ENCODE assay signal across 19 cellular contexts in genomic region chr3:100264242-100264641, GRCh38. TPM values are rescaled to one million over a fixed set of nuclear protein-coding genes. Genes with fewer than 3 reads are reported as not detected.
A peak's percentile ranks its signal among the peaks of the same experiment; 100 is the strongest.
DNase-seq lines count a peak whose midpoint lies in the region; ATAC-seq and TF ChIP-seq lines count a peak whose summit lies in the region.
"Had no signal": no experiment of that assay in that cellular context is flagged by ENCODE, and none has a peak within 500 bp of the region (broad histone marks: within the 10 kb centered on the region; RNA-seq: fewer than 3 reads in every experiment).

No MANE protein-coding gene starts in this region.

- intact Hi-C loops in gastrocnemius medialis (cut with DNase I; ENCODE audit: low total_unique reads), result loop anchor here (5.0 to 10.0 kb wide), 4 partner anchors 68 to 1578 kb away; partner anchors contain the start of genes CMSS1 and NIT2

- H3K9me3 ChIP-seq in RWPE2 (ENCODE audit: severe bottlenecking) (no peaks in the 10 kb centered on the region), fibroblast of lung (ENCODE audit: control insufficient read depth, insufficient read depth, low read depth, low read length) (no peaks in the 10 kb centered on the region), gastrocnemius medialis (no peaks in the 10 kb centered on the region)
- H3K9me3 ChIP-seq: left lung had no signal

- TF ChIP-seq CTCF in RWPE2 (IDR thresholded peaks at IDR 0.05; ENCODE audit: poor library complexity, severe bottlenecking) (no peak), fibroblast of lung (conservative IDR thresholded peaks at IDR 0.05 in 1 of 2, IDR thresholded peaks at IDR 0.05 in 1 of 2; ENCODE audit: low read depth in 1 of 2, low read length in 2 of 2) (no peak), gastrocnemius medialis (IDR thresholded peaks at IDR 0.05 in 4 of 5, conservative IDR thresholded peaks at IDR 0.05 in 1 of 5) (no peak)

- H3K9me3 Mint-ChIP-seq in T-helper 1 cell treated with Interleukin-12 subunit alpha and Interleukin-12 subunit beta and Interleukin-4 antibody, amounts not matched to agents 30 μg/mL and 1 μg/mL, for 36 hours, result no peaks in the 10 kb centered on the region
- H3K9me3 Mint-ChIP-seq: activated naive CD8-positive, alpha-beta T cell treated with anti-CD3 and anti-CD28 coated beads, Interleukin-2, amount 10 ng/mL, durations not matched to agents 7 days and 5 days; CD4-positive, alpha-beta memory T cell; stimulated activated naive CD8-positive, alpha-beta T cell treated with anti-CD3 and anti-CD28 coated beads, Interleukin-15, Interleukin-2, amounts not matched to agents 100 ng/mL and 50 ng/mL, for 24 hours had no signal

- in situ Hi-C loops in gastrocnemius medialis (cut with MboI; ENCODE audit: low sequenced_read_pairs in 4 of 4), result no loop called here

- no peak for TF ChIP-seq POLR2A in gastrocnemius medialis (IDR thresholded peaks at IDR 0.05)

- H3K4me3 ChIP-seq in RWPE2 (ENCODE audit: severe bottlenecking) (no peak overlapping the region), fibroblast of lung (replicated peaks in 1 of 4; ENCODE audit: control extremely low read depth in 1 of 4, insufficient read depth in 1 of 4, low read depth in 3 of 4, low read length in 4 of 4) (peak overlapping the region in 1 of 4 experiments; percentile 29), gastrocnemius medialis (peak overlapping the region in 2 of 4 donors; percentile 9 to 14)
- H3K4me3 ChIP-seq: left lung had no signal

- no peaks in the 10 kb centered on the region for H3K36me3 ChIP-seq in RWPE2 (ENCODE audit: low read depth)
- no peaks in the 10 kb centered on the region for H3K36me3 ChIP-seq in fibroblast of lung (ENCODE audit: control insufficient read depth, insufficient read depth, low read length)
- H3K36me3 ChIP-seq in gastrocnemius medialis, result no peaks in the 10 kb centered on the region
- H3K36me3 ChIP-seq: left lung had no signal

- peaks cover 75% of the 10 kb centered on the region for H3K79me2 ChIP-seq in fibroblast of lung (ENCODE audit: control insufficient read depth, insufficient read depth, low read length)

- H3K4me1 Mint-ChIP-seq in T-helper 1 cell treated with Interleukin-12 subunit alpha and Interleukin-12 subunit beta and Interleukin-4 antibody, amounts not matched to agents 30 μg/mL and 1 μg/mL, for 36 hours (ENCODE audit: low read depth), result peaks cover 37% of the 10 kb centered on the region

- H3K36me3 Mint-ChIP-seq in T-helper 1 cell treated with Interleukin-12 subunit alpha and Interleukin-12 subunit beta and Interleukin-4 antibody, amounts not matched to agents 30 μg/mL and 1 μg/mL, for 36 hours (ENCODE audit: low read depth), result peaks cover 2% of the 10 kb centered on the region

- H4K20me1 ChIP-seq in fibroblast of lung (ENCODE audit: control insufficient read depth, extremely low read depth, insufficient read depth, low read length), result no peaks in the 10 kb centered on the region

- DNase-seq in T-helper 1 cell (no peak), RWPE2 (ENCODE audit: low spot score) (no peak), fibroblast of lung (ENCODE audit: low read depth in 2 of 2) (no peak), gastrocnemius medialis (no peak), HPDE6-E6E7 (ENCODE audit: extremely low spot score) (no peak)
- DNase-seq: 8988T; activated CD4-positive, alpha-beta T cell treated with anti-CD3 and anti-CD28 coated beads for 4 hours; activated CD8-positive, alpha-beta memory T cell treated with anti-CD3 and anti-CD28 coated beads, Interleukin-2, amount 50 U/mL, for 4 hours; activated naive CD8-positive, alpha-beta T cell treated with anti-CD3 and anti-CD28 coated beads, Interleukin-2, amount 10 ng/mL, durations not matched to agents 7 days and 5 days; CD4-positive, alpha-beta memory T cell; DND-41; Karpas-422; left lung; NCI-H2227 treated with DMSO at 0.1 percent for 48 hours; Right ventricle myocardium superior had no signal

- H3K27me3 Mint-ChIP-seq in T-helper 1 cell treated with Interleukin-12 subunit alpha and Interleukin-12 subunit beta and Interleukin-4 antibody, amounts not matched to agents 30 μg/mL and 1 μg/mL, for 36 hours (ENCODE audit: low read depth), result no peaks in the 10 kb centered on the region
- H3K27me3 Mint-ChIP-seq: activated naive CD8-positive, alpha-beta T cell treated with anti-CD3 and anti-CD28 coated beads, Interleukin-2, amount 10 ng/mL, durations not matched to agents 7 days and 5 days; CD4-positive, alpha-beta memory T cell; stimulated activated naive CD8-positive, alpha-beta T cell treated with anti-CD3 and anti-CD28 coated beads, Interleukin-15, Interleukin-2, amounts not matched to agents 100 ng/mL and 50 ng/mL, for 24 hours had no signal

- H3K4me2 ChIP-seq in fibroblast of lung (ENCODE audit: extremely low read depth, insufficient read depth, low read length), result peak overlapping the region; percentile 64

- peak overlapping the region; percentile 24 for H3K4me3 Mint-ChIP-seq in T-helper 1 cell treated with Interleukin-12 subunit alpha and Interleukin-12 subunit beta and Interleukin-4 antibody, amounts not matched to agents 30 μg/mL and 1 μg/mL, for 36 hours
- H3K4me3 Mint-ChIP-seq: activated naive CD8-positive, alpha-beta T cell treated with anti-CD3 and anti-CD28 coated beads, Interleukin-2, amount 10 ng/mL, durations not matched to agents 7 days and 5 days; stimulated activated naive CD8-positive, alpha-beta T cell treated with anti-CD3 and anti-CD28 coated beads, Interleukin-15, Interleukin-2, amounts not matched to agents 100 ng/mL and 50 ng/mL, for 24 hours had no signal

- H3K4me1 ChIP-seq in RWPE2 (ENCODE audit: insufficient read depth, poor library complexity, severe bottlenecking) (peaks cover 73% of the 10 kb centered on the region), fibroblast of lung (ENCODE audit: control insufficient read depth, extremely low read depth, insufficient read depth, low read length) (peaks cover 9% of the 10 kb centered on the region), gastrocnemius medialis (peaks cover 82 to 86% of the 10 kb centered on the region in 2 donors)

- ATAC-seq in RWPE2 (ENCODE audit: low read depth) (no peak), gastrocnemius medialis (no peak), GM21381 (IDR thresholded peaks at IDR 0.05; ENCODE audit: unreplicated experiment) (no peak), GM18502 (IDR thresholded peaks at IDR 0.05; ENCODE audit: poor library complexity, unreplicated experiment) (no peak)
- ATAC-seq: left lung had no signal

- no peak overlapping the region for H3K27ac Mint-ChIP-seq in T-helper 1 cell treated with Interleukin-12 subunit alpha and Interleukin-12 subunit beta and Interleukin-4 antibody, amounts not matched to agents 30 μg/mL and 1 μg/mL, for 36 hours
- H3K27ac Mint-ChIP-seq: activated naive CD8-positive, alpha-beta T cell treated with anti-CD3 and anti-CD28 coated beads, Interleukin-2, amount 10 ng/mL, durations not matched to agents 7 days and 5 days had no signal

- H3K27ac ChIP-seq in RWPE2 (ENCODE audit: poor library complexity, severe bottlenecking), result peak overlapping the region; percentile 98
- H3K27ac ChIP-seq in fibroblast of lung (ENCODE audit: insufficient read depth, low read length), result no peak overlapping the region
- H3K27ac ChIP-seq in gastrocnemius medialis, result peak overlapping the region; percentile 95 to 100 (median 98)
- H3K27ac ChIP-seq: left lung had no signal

- H3K27me3 ChIP-seq in RWPE2 (ENCODE audit: insufficient read depth, poor library complexity, severe bottlenecking), result no peaks in the 10 kb centered on the region
- H3K27me3 ChIP-seq in fibroblast of lung (ENCODE audit: control insufficient read depth, insufficient read depth, low read length), result no peaks in the 10 kb centered on the region
- H3K27me3 ChIP-seq in gastrocnemius medialis, result no peaks in the 10 kb centered on the region
- H3K27me3 ChIP-seq: left lung had no signal

- H2AFZ ChIP-seq in fibroblast of lung (ENCODE audit: low read length), result no peak overlapping the region

- no peak overlapping the region for H3K9ac ChIP-seq in fibroblast of lung (ENCODE audit: insufficient read depth, low read length)

RNA-seq across cellular contexts. Expression of gene TBC1D23, which starts 3.5 kb away (rescaled TPM):
- total RNA-seq in fibroblast of lung (80.1 and 121 TPM in 2 replicates), gastrocnemius medialis (10 to 100 TPM; 14.2 to 56.4 (median 45.0) TPM)
- 54.9 and 55.7 TPM in 2 replicates for polyA plus RNA-seq in fibroblast of lung
- 33.9 and 35.2 TPM in 2 replicates for polyA plus RNA-seq in fibroblast of lung (2012)
- 8.2 and 12.6 TPM in 2 replicates for polyA minus RNA-seq in fibroblast of lung (ENCODE audit: low replicate concordance)
